ENCODE assay signal across 26 cellular contexts in genomic region chr9:110738982-110739381, GRCh38.
DNase-seq lines count a peak whose midpoint lies in the region; ATAC-seq, FAIRE-seq and TF ChIP-seq lines count a peak whose summit lies in the region.
"Had no signal": no experiment of that assay in that cellular context is flagged by ENCODE, and none has a peak within 500 bp of the region (broad histone marks: within the 10 kb centered on the region; RNA-seq: fewer than 3 reads in every experiment).

No MANE protein-coding gene starts in this region.

- H3K4ac ChIP-seq in IMR-90 (ENCODE audit: low read depth, low read length): peak overlapping the region; percentile 54; the same call in 1 of the 2 replicates

- peak overlapping the region; percentile 71 for H2BK5ac ChIP-seq in IMR-90 (ENCODE audit: low read depth, low read length, poor library complexity, severe bottlenecking)

- peak overlapping the region in 1 of 2 experiments; percentile 73; a peak in 1 of 4 replicates for H4K8ac ChIP-seq in IMR-90 (ENCODE audit: low read depth in 2 of 2, low read length in 2 of 2)

- peak overlapping the region; percentile 64; the same call in 1 of the 2 replicates for H2BK120ac ChIP-seq in IMR-90 (ENCODE audit: low read depth, low read length)

- H3K9ac ChIP-seq in SK-N-SH (no peak overlapping the region), IMR-90 (ENCODE audit: low read depth, low read length) (no peak overlapping the region), astrocyte (ENCODE audit: low read length) (no peak overlapping the region)

- H3K9me1 ChIP-seq in IMR-90 (ENCODE audit: insufficient read depth, low read length): 0 out of 2 replicates have a peak, but pooled peaks cover 2% of the 10 kb centered on the region

- peaks cover 8% of the 10 kb centered on the region for H3K4me1 Mint-ChIP-seq in astrocyte (ENCODE audit: low read depth, unreplicated experiment)
- H3K4me1 Mint-ChIP-seq: B cell, T-cell had no signal

- H3K79me2 ChIP-seq in SK-N-SH (ENCODE audit: insufficient read depth) (no peaks in the 10 kb centered on the region), astrocyte (ENCODE audit: insufficient read depth, low read length) (no peaks in the 10 kb centered on the region)

- peak overlapping the region; percentile 19; the same call in 1 of the 2 replicates for H3K14ac ChIP-seq in IMR-90 (replicated peaks; ENCODE audit: low read depth, low read length)

- H3K4me3 ChIP-seq in SK-N-SH (ENCODE audit: low read depth in 2 of 2, low read length in 1 of 2) (no peak overlapping the region), IMR-90 (ENCODE audit: insufficient read depth, low read depth, low read length) (no peak overlapping the region), astrocyte (ENCODE audit: insufficient read depth, low read depth, low read length) (no peak overlapping the region)
- H3K4me3 ChIP-seq: SJCRH30 had no signal

- H3K27ac Mint-ChIP-seq in astrocyte (ENCODE audit: unreplicated experiment): no peak overlapping the region
- H3K27ac Mint-ChIP-seq: B cell; CD8-positive, alpha-beta T cell; T-cell had no signal

- H2BK20ac ChIP-seq in IMR-90 (ENCODE audit: low read depth, low read length): peak overlapping the region; percentile 51; the same call in 1 of the 2 replicates

- dilution Hi-C loops in IMR-90 (cut with HindIII; ENCODE audit: low sequenced_read_pairs, unreplicated experiment): no loop called here

- no peak for TF ChIP-seq POLR2A in IMR-90 (IDR thresholded peaks at IDR 0.05; ENCODE audit: low read depth, low read length)

- no peak overlapping the region for H3K4me3 Mint-ChIP-seq in astrocyte (ENCODE audit: unreplicated experiment)
- H3K4me3 Mint-ChIP-seq: B cell; CD8-positive, alpha-beta T cell; T-cell had no signal

- H3K18ac ChIP-seq in IMR-90 (ENCODE audit: low read depth, low read length): peak overlapping the region; percentile 44; the same call in 1 of the 2 replicates

- POLR2A ChIA-PET in SK-N-SH (lab: Yijun Ruan, JAX) (no interaction called here), IMR-90 (lab: Charles Lee; ENCODE audit: unreplicated experiment) (interaction anchor here (0.6 kb wide), 1 partner anchor 11 kb away, joined by 3 read pairs; no protein-coding TSS in a partner anchor)

- no peaks in the 10 kb centered on the region for H3K27me3 Mint-ChIP-seq in astrocyte (ENCODE audit: low read depth, unreplicated experiment)
- H3K27me3 Mint-ChIP-seq: B cell, T-cell had no signal

- CTCF ChIA-PET in SK-N-SH (lab: Yijun Ruan, JAX) (no interaction called here), IMR-90 (lab: Yijun Ruan, JAX) (no interaction called here)

- no peaks in the 10 kb centered on the region for H3K79me1 ChIP-seq in IMR-90 (ENCODE audit: low read depth in 1 of 2, low read length in 2 of 2)

- H3K4me2 ChIP-seq in SK-N-SH (no peak overlapping the region), IMR-90 (ENCODE audit: low read depth, low read length) (no peak overlapping the region), astrocyte (ENCODE audit: low read length) (no peak overlapping the region)

- BruUV-seq in IMR-90 (replicated peaks; lab: Mats Ljungman, UMichigan): no TSS peak

- TF ChIP-seq EP300 in SK-N-SH (IDR thresholded peaks at IDR 0.05; ENCODE audit: borderline replicate concordance in 1 of 2, low read depth in 1 of 2, low read length in 1 of 2): no peak

- H2AK9ac ChIP-seq in IMR-90 (replicated peaks; ENCODE audit: low read depth, low read length, poor library complexity): no peak overlapping the region

- peak overlapping the region; percentile 56; the same call in 1 of the 2 replicates for H3K23ac ChIP-seq in IMR-90 (ENCODE audit: low read depth, low read length)

- TF ChIP-seq RAD21 in SK-N-SH (IDR thresholded peaks at IDR 0.05; ENCODE audit: low read length): no peak
- TF ChIP-seq RAD21 in IMR-90 (IDR thresholded peaks at IDR 0.05; ENCODE audit: low read length): no peak

- H3K9me2 ChIP-seq in SK-N-SH: no peaks in the 10 kb centered on the region

- no peak overlapping the region for H3K56ac ChIP-seq in IMR-90 (ENCODE audit: extremely low read depth, insufficient read depth, low read length)

- ATAC-seq in SK-N-SH treated with all-trans-retinoic acid at 6 μM for 48 hours: no peak
- no peak for ATAC-seq in IMR-90 (ENCODE audit: low read depth)
- ATAC-seq in GM21737 (IDR thresholded peaks at IDR 0.05; ENCODE audit: unreplicated experiment): no peak
- ATAC-seq in GM19395 (IDR thresholded peaks at IDR 0.05; ENCODE audit: unreplicated experiment): no peak
- ATAC-seq: CD8-positive, alpha-beta T cell; Right ventricle myocardium inferior; T-cell had no signal

- intact Hi-C loops in IMR-90 (cut with micrococcal nuclease): no loop called here

- in situ Hi-C loops in IMR-90 (cut with MboI; ENCODE audit: low sequenced_read_pairs): no loop called here

- H3K9me3 ChIP-seq in SK-N-SH (no peaks in the 10 kb centered on the region), IMR-90 (ENCODE audit: control insufficient read depth, insufficient read depth, low read length) (peaks cover 5% of the 10 kb centered on the region), astrocyte (ENCODE audit: insufficient read depth, low read depth, low read length) (no peaks in the 10 kb centered on the region)
- H3K9me3 ChIP-seq: SJCRH30 had no signal

- peak; percentile 49 for FAIRE-seq in astrocyte (lab: Jason Lieb, UNC)

- H4K20me1 ChIP-seq in SK-N-SH (ENCODE audit: insufficient read depth): no peaks in the 10 kb centered on the region
- no peaks in the 10 kb centered on the region for H4K20me1 ChIP-seq in IMR-90 (ENCODE audit: insufficient read depth, low read length)
- H4K20me1 ChIP-seq in astrocyte (ENCODE audit: insufficient read depth, low read length): no peaks in the 10 kb centered on the region

- no peaks in the 10 kb centered on the region for H3K36me3 Mint-ChIP-seq in astrocyte (ENCODE audit: low read depth, unreplicated experiment)
- H3K36me3 Mint-ChIP-seq: CD8-positive, alpha-beta T cell; T-cell had no signal

- H2AFZ ChIP-seq in SK-N-SH (ENCODE audit: low read depth) (no peak overlapping the region), IMR-90 (replicated peaks; ENCODE audit: low read length, poor library complexity) (no peak overlapping the region), astrocyte (ENCODE audit: low read depth, low read length) (no peak overlapping the region)

- TF ChIP-seq CTCF in SK-N-SH (IDR thresholded peaks at IDR 0.05) (no peak), IMR-90 (conservative IDR thresholded peaks at IDR 0.05; ENCODE audit: low read depth, low read length) (no peak), astrocyte (IDR thresholded peaks at IDR 0.05; ENCODE audit: insufficient read depth, low read depth, low read length) (no peak)

- peak overlapping the region; percentile 46; the same call in 1 of the 2 replicates for H4K5ac ChIP-seq in IMR-90 (ENCODE audit: low read depth, low read length)

- H3K27ac ChIP-seq in SK-N-SH (ENCODE audit: low read depth in 2 of 2, low read length in 1 of 2) (no peak overlapping the region), IMR-90 (ENCODE audit: insufficient read depth, low read length) (no peak overlapping the region), astrocyte (ENCODE audit: low read depth, low read length) (no peak overlapping the region)
- H3K27ac ChIP-seq: 22Rv1, C4-2B, HL-60, SJCRH30 had no signal

- peak overlapping the region; percentile 5; the same call in 1 of the 2 replicates for H4K91ac ChIP-seq in IMR-90 (ENCODE audit: insufficient read depth, low read depth, low read length)

- H3K27me3 ChIP-seq in SK-N-SH (ENCODE audit: insufficient read depth): no peaks in the 10 kb centered on the region
- no peaks in the 10 kb centered on the region for H3K27me3 ChIP-seq in IMR-90 (ENCODE audit: control insufficient read depth, insufficient read depth, low read length)
- no peaks in the 10 kb centered on the region for H3K27me3 ChIP-seq in astrocyte (ENCODE audit: insufficient read depth, low read length)
- H3K27me3 ChIP-seq: SJCRH30 had no signal

- H3F3A ChIP-seq in SK-N-SH (replicated peaks; ENCODE audit: insufficient read depth): no peaks in the 10 kb centered on the region

- H3K9me3 Mint-ChIP-seq in astrocyte (ENCODE audit: unreplicated experiment): peaks cover 2% of the 10 kb centered on the region

- no peak for DNase-seq in SK-N-SH
- peak; percentile 32 for DNase-seq in IMR-90
- DNase-seq in astrocyte (ENCODE audit: low read depth): peak; percentile 39
- DNase-seq in COR-L47 (lab: John Stamatoyannopoulos, UW): no peak
- DNase-seq in COLO668 (lab: John Stamatoyannopoulos, UW; ENCODE audit: unreplicated experiment): no peak
- DNase-seq: Calu3; CD8-positive, alpha-beta T cell; DMS79 treated with DMSO at 0.1 percent for 48 hours; GOT3; KBM-7; MM.1S; NCI-H1694; NCI-H2081; NCI-H345; NCI-H524; NCI-H774; SJCRH30; T-cell had no signal

- 0 out of 3 replicates have a peak overlapping the region, but pooled peaks have one; percentile 79 for H2BK15ac ChIP-seq in IMR-90 (ENCODE audit: low read depth, low read length)

- H3K36me3 ChIP-seq in SK-N-SH (replicated peaks in 1 of 2; ENCODE audit: control insufficient read depth in 1 of 2, insufficient read depth in 2 of 2, low read length in 1 of 2): no peaks in the 10 kb centered on the region
- no peaks in the 10 kb centered on the region; the same call in 1 of the 2 replicates for H3K36me3 ChIP-seq in IMR-90 (ENCODE audit: control insufficient read depth, insufficient read depth, low read length)
- H3K36me3 ChIP-seq in astrocyte (ENCODE audit: insufficient read depth, low read length): no peaks in the 10 kb centered on the region

- H3K4me1 ChIP-seq in SK-N-SH (ENCODE audit: control insufficient read depth in 1 of 2, insufficient read depth in 2 of 2, low read depth in 1 of 2, low read length in 1 of 2): peaks cover 0 to 14% of the 10 kb centered on the region in 2 experiments; a peak in 1 of 4 replicates
- H3K4me1 ChIP-seq in IMR-90 (ENCODE audit: control insufficient read depth, insufficient read depth, low read length): peaks cover 4% of the 10 kb centered on the region
- peaks cover 21% of the 10 kb centered on the region for H3K4me1 ChIP-seq in astrocyte (ENCODE audit: insufficient read depth, low read length)
- H3K4me1 ChIP-seq: SJCRH30 had no signal

- peak overlapping the region; percentile 70 for H2AK5ac ChIP-seq in IMR-90 (ENCODE audit: low read depth, low read length)

TF ChIP-seq in SK-N-SH, 30 proteins besides CTCF, POLR2A, EP300 and RAD21 (continues in another document):
- no peak for TF ChIP-seq MAX (IDR thresholded peaks at IDR 0.05; ENCODE audit: low read depth)

TF ChIP-seq in SK-N-SH treated with all-trans-retinoic acid at 6 μM for 48 hours, 23 proteins besides CTCF, POLR2A, EP300 and RAD21:
- TF ChIP-seq ZNF8 (CRISPR knock-in tag; IDR thresholded peaks at IDR 0.05): no peak
TF ChIP-seq in SK-N-SH treated with all-trans-retinoic acid at 6 μM for 48 hours: peak in this region for 0.

TF ChIP-seq in IMR-90, 13 proteins besides CTCF, POLR2A, EP300 and RAD21:
- no peak for TF ChIP-seq RCOR1 (IDR thresholded peaks at IDR 0.05; ENCODE audit: insufficient replicate concordance, low read length)
- no peak for TF ChIP-seq USF2 (IDR thresholded peaks at IDR 0.05; ENCODE audit: low read depth, low read length)

Comparison
In these comparisons a context has a peak if more than half of its experiments do, and no peak if none do; other contexts are left out.
1. DNase-seq: peak in IMR-90 (single experiment) and astrocyte (single experiment); none in SK-N-SH (single experiment), COR-L47 (single experiment) and COLO668 (single experiment).